Comparison of ENCODE assay signal across 8 cellular contexts in the genomic region with DNA sequence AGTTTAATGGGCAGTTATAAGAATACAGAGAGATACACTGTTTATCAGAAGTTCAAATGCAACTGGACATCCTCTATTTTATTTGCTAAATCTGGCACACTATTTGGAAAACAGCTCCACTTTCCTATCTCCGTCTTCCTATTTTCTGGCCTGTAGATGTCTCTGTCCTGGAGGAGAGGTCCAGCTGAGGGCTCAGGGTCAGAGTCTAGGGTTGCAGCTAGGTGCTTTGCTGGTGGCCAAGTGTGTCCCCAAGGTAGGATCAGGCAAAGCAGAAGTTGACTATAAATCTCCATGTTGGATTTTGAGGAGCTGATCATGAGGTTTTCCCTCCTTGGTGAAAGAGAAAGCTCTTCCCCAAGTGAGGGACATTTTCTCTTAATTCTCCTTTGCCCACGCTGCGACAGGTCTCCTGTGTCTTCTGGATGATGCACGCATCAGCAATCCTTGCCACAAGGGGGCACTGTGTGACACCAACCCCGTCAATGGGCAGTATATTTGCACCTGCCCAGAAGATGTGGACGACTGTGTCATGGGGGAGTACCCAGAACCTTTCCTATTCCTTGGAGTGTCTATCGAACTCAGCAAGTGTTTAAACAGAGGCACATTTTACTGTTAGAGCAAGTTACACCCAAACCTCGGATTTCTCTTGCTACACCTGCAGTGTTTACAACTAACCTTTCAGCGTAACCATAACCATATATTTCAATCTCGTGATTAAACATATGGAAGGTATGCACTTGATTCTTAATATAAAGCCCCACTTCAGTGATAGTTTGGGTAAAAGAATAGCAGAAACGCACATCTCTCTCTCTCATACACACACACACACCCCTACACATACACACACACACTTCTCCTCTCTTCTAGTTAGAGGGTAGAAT. TPM values are rescaled to one million over a fixed set of nuclear protein-coding genes. Genes with fewer than 3 reads are reported as not detected.
DNase-seq lines count a peak whose midpoint lies in the region; ATAC-seq, FAIRE-seq and TF ChIP-seq lines count a peak whose summit lies in the region.

No MANE protein-coding gene starts in this region.

- H3K27ac ChIP-seq in kidney (ENCODE audit: low read depth in 2 of 2, low read length in 2 of 2) = no peak overlapping the region

- H3K4me3 ChIP-seq in astrocyte of the spinal cord (ENCODE audit: low read depth, low read length) (no peak overlapping the region), kidney (ENCODE audit: low read length in 2 of 2) (no peak overlapping the region)

- H3K27ac Mint-ChIP-seq in T-helper 2 cell treated with Interferon-gamma antibody and Interleukin-4, amounts not matched to agents 5 μg/mL and 100 μg/mL, for 36 hours = no peak overlapping the region

- H3K36me3 Mint-ChIP-seq in T-helper 2 cell treated with Interferon-gamma antibody and Interleukin-4, amounts not matched to agents 5 μg/mL and 100 μg/mL, for 36 hours (ENCODE audit: low read depth) = peaks cover 5% of the 10 kb centered on the region

- intact Hi-C loops in kidney (cut with DNase I) = no loop called here

- peaks cover 10% of the 10 kb centered on the region for H3K9me3 Mint-ChIP-seq in T-helper 2 cell treated with Interferon-gamma antibody and Interleukin-4, amounts not matched to agents 5 μg/mL and 100 μg/mL, for 36 hours

- H3K36me3 ChIP-seq in kidney (ENCODE audit: control insufficient read depth in 1 of 2, insufficient read depth in 2 of 2, low read length in 2 of 2) = no peaks in the 10 kb centered on the region

- no peaks in the 10 kb centered on the region for H3K4me1 ChIP-seq in kidney (ENCODE audit: control insufficient read depth in 1 of 2, insufficient read depth in 1 of 2, low read depth in 1 of 2, low read length in 2 of 2)

- no peak overlapping the region for H3K9ac ChIP-seq in kidney (ENCODE audit: low read length in 2 of 2)

- no peak overlapping the region for H3K4me3 Mint-ChIP-seq in T-helper 2 cell treated with Interferon-gamma antibody and Interleukin-4, amounts not matched to agents 5 μg/mL and 100 μg/mL, for 36 hours

- DNase-seq in EH (ENCODE audit: low read depth) = peak; percentile 59
- DNase-seq in HT-29 (ENCODE audit: low spot score) = peak; percentile 66
- peak; percentile 32 for DNase-seq in T-helper 2 cell treated with Interferon-gamma antibody and Interleukin-4, amounts not matched to agents 5 μg/mL and 100 μg/mL, for 36 hours (ENCODE audit: low spot score)
- DNase-seq in astrocyte of the spinal cord (ENCODE audit: low read depth, low spot score) = peak; percentile 30
- DNase-seq in kidney = no peak
- DNase-seq in stimulated activated CD4-positive, alpha-beta T cell treated with anti-CD3 and anti-CD28 coated beads, TNF-alpha, amount 100 ng/mL, for 4 hours (ENCODE audit: low read depth in 3 of 3) = peak in 2 of 3 experiments; percentile 11 to 27
- DNase-seq in inferior parietal cortex (ENCODE audit: extremely low spot score) = no peak

- peaks cover 2% of the 10 kb centered on the region for H3K4me1 Mint-ChIP-seq in T-helper 2 cell treated with Interferon-gamma antibody and Interleukin-4, amounts not matched to agents 5 μg/mL and 100 μg/mL, for 36 hours (ENCODE audit: low read depth)

- peaks cover 28% of the 10 kb centered on the region for H3K27me3 Mint-ChIP-seq in T-helper 2 cell treated with Interferon-gamma antibody and Interleukin-4, amounts not matched to agents 5 μg/mL and 100 μg/mL, for 36 hours (ENCODE audit: low read depth)

- no peak for ATAC-seq in HG03439 (IDR thresholded peaks at IDR 0.05; ENCODE audit: unreplicated experiment)

- H3K9me3 ChIP-seq in kidney (ENCODE audit: control insufficient read depth in 1 of 2, low read length in 2 of 2) = no peaks in the 10 kb centered on the region

- FAIRE-seq in kidney (lab: Jason Lieb, UNC) = no peak

- TF ChIP-seq CTCF in astrocyte of the spinal cord (IDR thresholded peaks at IDR 0.05; ENCODE audit: low read depth, low read length) = peak; percentile 80
- TF ChIP-seq CTCF in kidney (IDR thresholded peaks at IDR 0.05; ENCODE audit: borderline replicate concordance, extremely low read depth, insufficient read depth) = peak; percentile 56

- in situ Hi-C loops in astrocyte of the spinal cord (cut with HindIII; ENCODE audit: low sequenced_read_pairs) = no loop called here

RNA-seq across cellular contexts. Expression of a gene that starts 10.2 kb away (rescaled TPM):
- total RNA-seq in HT-29 (2014; rRNA removed; shearing (Covaris generic)) = not detected in 2 replicates
- total RNA-seq in kidney = not detected
- polyA plus RNA-seq in kidney (ENCODE audit: insufficient read depth, low read depth, low replicate concordance) = not detected

Comparison
In these comparisons a context has a peak if more than half of its experiments do, and no peak if none do; other contexts are left out.
1. DNase-seq: peak in EH (single experiment), HT-29 (single experiment), T-helper 2 cell treated with Interferon-gamma antibody and Interleukin-4, amounts not matched to agents 5 μg/mL and 100 μg/mL, for 36 hours (single experiment), astrocyte of the spinal cord (single experiment) and stimulated activated CD4-positive, alpha-beta T cell treated with anti-CD3 and anti-CD28 coated beads, TNF-alpha, amount 100 ng/mL, for 4 hours (2 of 3); none in kidney (single experiment) and inferior parietal cortex (single experiment).